In the genomic region with DNA sequence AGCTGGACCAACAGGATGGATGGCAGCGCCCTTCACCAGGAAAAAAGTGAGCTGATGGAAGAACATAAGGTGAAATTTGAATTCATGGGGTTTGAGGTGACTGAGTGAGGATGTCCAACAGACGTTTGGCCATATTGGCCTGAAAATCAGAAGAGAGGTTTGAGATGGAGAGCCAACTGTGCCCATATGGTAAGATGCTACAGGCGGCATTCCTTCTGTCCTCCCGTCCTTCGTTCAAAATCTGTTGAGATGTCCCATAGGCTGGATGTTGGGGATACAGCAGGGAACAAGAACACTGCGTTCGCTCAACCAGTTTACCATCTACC, we compare ENCODE assay signal across 8 cellular contexts. TPM values are rescaled to one million over a fixed set of nuclear protein-coding genes. Genes with fewer than 3 reads are reported as not detected.
DNase-seq lines count a peak whose midpoint lies in the region; ATAC-seq and TF ChIP-seq lines count a peak whose summit lies in the region.

No MANE protein-coding gene starts in this region.

- no peaks in the 10 kb centered on the region for H3K36me3 Mint-ChIP-seq in neural crest cell (ENCODE audit: low read depth)

- H3K4me3 ChIP-seq in NB4 (ENCODE audit: low read depth, low read length) (peak overlapping the region; percentile 91), endocrine pancreas (ENCODE audit: control insufficient read depth, insufficient read depth, low read length) (peak overlapping the region; percentile 96)

- no peaks in the 10 kb centered on the region for H3K9me3 ChIP-seq in endocrine pancreas (ENCODE audit: control insufficient read depth, low read length)

- no peaks in the 10 kb centered on the region for H3K9me3 Mint-ChIP-seq in neural crest cell

- peaks cover 21% of the 10 kb centered on the region for H3K4me1 Mint-ChIP-seq in neural crest cell

- H3K27me3 Mint-ChIP-seq in neural crest cell (ENCODE audit: low read depth): peaks cover 21% of the 10 kb centered on the region

- H3K36me3 ChIP-seq in endocrine pancreas (ENCODE audit: control insufficient read depth, insufficient read depth, low read length): peaks cover 3% of the 10 kb centered on the region

- peaks cover 3% of the 10 kb centered on the region for H3K4me1 ChIP-seq in endocrine pancreas (ENCODE audit: control insufficient read depth, insufficient read depth, low read length)

- no peak for TF ChIP-seq POLR2A in NB4 (IDR thresholded peaks at IDR 0.05; ENCODE audit: extremely low read depth, insufficient read length)

- peak; percentile 9 for ATAC-seq in GM19395 (IDR thresholded peaks at IDR 0.05; ENCODE audit: unreplicated experiment)
- ATAC-seq in HG03108 (IDR thresholded peaks at IDR 0.05; ENCODE audit: unreplicated experiment): no peak

- H3K9ac ChIP-seq in endocrine pancreas (ENCODE audit: control insufficient read depth, insufficient read depth, low read length): peak overlapping the region; percentile 86

- no peaks in the 10 kb centered on the region for H3K27me3 ChIP-seq in endocrine pancreas (ENCODE audit: control insufficient read depth, insufficient read depth, low read length)

- no peak for DNase-seq in NB4 (ENCODE audit: low read depth)
- DNase-seq in neural crest cell (ENCODE audit: low read depth, low spot score): no peak
- DNase-seq in stimulated activated CD4-positive, alpha-beta T cell treated with anti-CD3 and anti-CD28 coated beads, Interleukin-4, amount 100 ng/mL, for 24 hours: no peak
- no peak for DNase-seq in inferior parietal cortex (ENCODE audit: extremely low spot score)
- DNase-seq in RKO (ENCODE audit: low spot score): no peak

- H3K27ac Mint-ChIP-seq in neural crest cell (ENCODE audit: unreplicated experiment): peak overlapping the region; percentile 69

- TF ChIP-seq CTCF in NB4 (IDR thresholded peaks at IDR 0.05; ENCODE audit: low read depth, low read length) (no peak), neural crest cell (conservative IDR thresholded peaks at IDR 0.05) (no peak)

- peak overlapping the region; percentile 94 for H3K4me3 Mint-ChIP-seq in neural crest cell

RNA-seq across cellular contexts. Expression of a gene that starts 0.5 kb away (rescaled TPM):
- 49.0 and 51.0 TPM in 2 replicates for total RNA-seq in neural crest cell
